Comparison of ENCODE assay signal across 1 cellular context in genomic region chr6:8063762-8064637, GRCh38.
TF ChIP-seq lines count a peak whose summit lies in the region.

BLOC1S5 (minus strand) TSS chr6:8064389; CDS start chr6:8064376, 13 bp downstream.

TF ChIP-seq in HepG2, 621 proteins besides CTCF, POLR2A, EP300 and RAD21 (continued from another document and continues in another):
- TF ChIP-seq JARID2 (CRISPR knock-in tag; IDR thresholded peaks at IDR 0.05; ENCODE audit: insufficient replicate concordance) (no peak), MIXL1 (CRISPR knock-in tag; IDR thresholded peaks at IDR 0.05) (peak; percentile 87; the same call in 1 of the 2 replicates), REXO4 (CRISPR knock-in tag; IDR thresholded peaks at IDR 0.05; ENCODE audit: borderline replicate concordance) (no peak), BRCA1 (CRISPR knock-in tag; IDR thresholded peaks at IDR 0.05) (0 out of 2 replicates have a peak, but pooled peaks have one; percentile 46), HNF4G (IDR thresholded peaks at IDR 0.05; ENCODE audit: borderline replicate concordance, low read depth, low read length) (peak; percentile 82; the same call in 1 of the 2 replicates), HNF4G (CRISPR knock-in tag; IDR thresholded peaks at IDR 0.05; ENCODE audit: borderline replicate concordance, low read depth) (peak; percentile 83), RELA (CRISPR knock-in tag; IDR thresholded peaks at IDR 0.05) (peak; percentile 93; the same call in 1 of the 2 replicates), ZMYM2 (CRISPR knock-in tag; IDR thresholded peaks at IDR 0.05) (peak; percentile 32; the same call in 1 of the 2 replicates), TSC22D2 (CRISPR knock-in tag; IDR thresholded peaks at IDR 0.05; ENCODE audit: borderline replicate concordance) (peak; percentile 53; the same call in 1 of the 2 replicates), ZBTB43 (CRISPR knock-in tag; conservative IDR thresholded peaks at IDR 0.05) (no peak; the same call in none of the 2 replicates), ZNF296 (CRISPR knock-in tag; conservative IDR thresholded peaks at IDR 0.05) (peak; percentile 2; the same call in 1 of the 2 replicates), ARNTL (CRISPR knock-in tag; IDR thresholded peaks at IDR 0.05) (no peak; the same call in 1 of the 2 replicates), ELF3 (CRISPR knock-in tag; IDR thresholded peaks at IDR 0.05) (peak; percentile 96), ZNF773 (CRISPR knock-in tag; IDR thresholded peaks at IDR 0.05; ENCODE audit: borderline replicate concordance) (peak; percentile 26; the same call in 1 of the 2 replicates), ZNF484 (CRISPR knock-in tag; IDR thresholded peaks at IDR 0.05; ENCODE audit: borderline replicate concordance, low read depth) (no peak), REL (CRISPR knock-in tag; conservative IDR thresholded peaks at IDR 0.05) (no peak; the same call in 1 of the 2 replicates), ATF5 (CRISPR knock-in tag; IDR thresholded peaks at IDR 0.05; ENCODE audit: low read depth) (no peak), ZNF781 (CRISPR knock-in tag; IDR thresholded peaks at IDR 0.05; ENCODE audit: borderline replicate concordance, not compliant biosample characterization) (peak; percentile 91), FUBP1 (CRISPR knock-in tag; IDR thresholded peaks at IDR 0.05; ENCODE audit: borderline replicate concordance) (no peak), ZNF614 (CRISPR knock-in tag; IDR thresholded peaks at IDR 0.05; ENCODE audit: borderline replicate concordance) (peak; percentile 93), HOXA9 (CRISPR knock-in tag; IDR thresholded peaks at IDR 0.05; ENCODE audit: borderline replicate concordance) (no peak), ZNF230 (CRISPR knock-in tag; IDR thresholded peaks at IDR 0.05) (peak; percentile 87), ZNF883 (CRISPR knock-in tag; IDR thresholded peaks at IDR 0.05; ENCODE audit: not compliant biosample characterization) (peak; percentile 92), NFKB2 (CRISPR knock-in tag; IDR thresholded peaks at IDR 0.05; ENCODE audit: borderline replicate concordance) (peak; percentile 88; the same call in 1 of the 2 replicates), SNRNP70 (IDR thresholded peaks at IDR 0.05; ENCODE audit: low read depth, low read length) (no peak), ZNF850 (CRISPR knock-in tag; conservative IDR thresholded peaks at IDR 0.05) (no peak), REPIN1 (CRISPR knock-in tag; IDR thresholded peaks at IDR 0.05; ENCODE audit: borderline replicate concordance, low read depth) (peak; percentile 91), GABPA (IDR thresholded peaks at IDR 0.05; ENCODE audit: low read depth, low read length) (peak; percentile 71), GABPA (CRISPR knock-in tag; IDR thresholded peaks at IDR 0.05; ENCODE audit: low read depth) (peak; percentile 95), ZFP36 (IDR thresholded peaks at IDR 0.05; ENCODE audit: borderline replicate concordance, low read depth, low read length, partially characterized antibody) (no peak), SETDB1 (CRISPR knock-in tag; IDR thresholded peaks at IDR 0.05; ENCODE audit: borderline replicate concordance) (no peak), ZNF512 (CRISPR knock-in tag; IDR thresholded peaks at IDR 0.05) (no peak), ZNF234 (CRISPR knock-in tag; conservative IDR thresholded peaks at IDR 0.05) (peak; percentile 53; the same call in 1 of the 2 replicates), ZNF44 (CRISPR knock-in tag; IDR thresholded peaks at IDR 0.05) (peak; percentile 84), ZNF12 (CRISPR knock-in tag; IDR thresholded peaks at IDR 0.05) (no peak), NPAS2 (CRISPR knock-in tag; IDR thresholded peaks at IDR 0.05; ENCODE audit: borderline replicate concordance) (no peak), SMARCE1 (IDR thresholded peaks at IDR 0.05; ENCODE audit: borderline replicate concordance) (no peak), MLX (CRISPR knock-in tag; IDR thresholded peaks at IDR 0.05) (peak; percentile 47; the same call in 1 of the 2 replicates), ZNF224 (CRISPR knock-in tag; IDR thresholded peaks at IDR 0.05) (peak; percentile 82), ZNF775 (CRISPR knock-in tag; IDR thresholded peaks at IDR 0.05; ENCODE audit: borderline replicate concordance) (no peak), SP2 (CRISPR knock-in tag; IDR thresholded peaks at IDR 0.05) (no peak; the same call in 1 of the 2 replicates), HES4 (CRISPR knock-in tag; IDR thresholded peaks at IDR 0.05; ENCODE audit: borderline replicate concordance) (peak; percentile 91), WIZ (CRISPR knock-in tag; IDR thresholded peaks at IDR 0.05) (peak; percentile 94; the same call in 1 of the 2 replicates), ZNF839 (CRISPR knock-in tag; IDR thresholded peaks at IDR 0.05; ENCODE audit: borderline replicate concordance) (no peak), ATF3 (CRISPR knock-in tag; IDR thresholded peaks at IDR 0.05) (no peak), GZF1 (CRISPR knock-in tag; IDR thresholded peaks at IDR 0.05) (no peak), ZNF569 (CRISPR knock-in tag; IDR thresholded peaks at IDR 0.05; ENCODE audit: borderline replicate concordance) (peak; percentile 93; the same call in 1 of the 2 replicates), ZNF496 (CRISPR knock-in tag; IDR thresholded peaks at IDR 0.05; ENCODE audit: insufficient replicate concordance) (no peak), ZNF274 (CRISPR knock-in tag; IDR thresholded peaks at IDR 0.05) (peak; percentile 93)
- TF ChIP-seq, protein P1, sequence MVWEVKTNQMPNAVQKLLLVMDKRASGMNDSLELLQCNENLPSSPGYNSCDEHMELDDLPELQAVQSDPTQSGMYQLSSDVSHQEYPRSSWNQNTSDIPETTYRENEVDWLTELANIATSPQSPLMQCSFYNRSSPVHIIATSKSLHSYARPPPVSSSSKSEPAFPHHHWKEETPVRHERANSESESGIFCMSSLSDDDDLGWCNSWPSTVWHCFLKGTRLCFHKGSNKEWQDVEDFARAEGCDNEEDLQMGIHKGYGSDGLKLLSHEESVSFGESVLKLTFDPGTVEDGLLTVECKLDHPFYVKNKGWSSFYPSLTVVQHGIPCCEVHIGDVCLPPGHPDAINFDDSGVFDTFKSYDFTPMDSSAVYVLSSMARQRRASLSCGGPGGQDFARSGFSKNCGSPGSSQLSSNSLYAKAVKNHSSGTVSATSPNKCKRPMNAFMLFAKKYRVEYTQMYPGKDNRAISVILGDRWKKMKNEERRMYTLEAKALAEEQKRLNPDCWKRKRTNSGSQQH (CRISPR knock-in tag; IDR thresholded peaks at IDR 0.05; ENCODE audit: low read depth) = peak; percentile 90
- TF ChIP-seq, protein P2, sequence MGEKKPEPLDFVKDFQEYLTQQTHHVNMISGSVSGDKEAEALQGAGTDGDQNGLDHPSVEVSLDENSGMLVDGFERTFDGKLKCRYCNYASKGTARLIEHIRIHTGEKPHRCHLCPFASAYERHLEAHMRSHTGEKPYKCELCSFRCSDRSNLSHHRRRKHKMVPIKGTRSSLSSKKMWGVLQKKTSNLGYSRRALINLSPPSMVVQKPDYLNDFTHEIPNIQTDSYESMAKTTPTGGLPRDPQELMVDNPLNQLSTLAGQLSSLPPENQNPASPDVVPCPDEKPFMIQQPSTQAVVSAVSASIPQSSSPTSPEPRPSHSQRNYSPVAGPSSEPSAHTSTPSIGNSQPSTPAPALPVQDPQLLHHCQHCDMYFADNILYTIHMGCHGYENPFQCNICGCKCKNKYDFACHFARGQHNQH (CRISPR knock-in tag; IDR thresholded peaks at IDR 0.05) = no peak; the same call in none of the 2 replicates
- TF ChIP-seq, protein P3, sequence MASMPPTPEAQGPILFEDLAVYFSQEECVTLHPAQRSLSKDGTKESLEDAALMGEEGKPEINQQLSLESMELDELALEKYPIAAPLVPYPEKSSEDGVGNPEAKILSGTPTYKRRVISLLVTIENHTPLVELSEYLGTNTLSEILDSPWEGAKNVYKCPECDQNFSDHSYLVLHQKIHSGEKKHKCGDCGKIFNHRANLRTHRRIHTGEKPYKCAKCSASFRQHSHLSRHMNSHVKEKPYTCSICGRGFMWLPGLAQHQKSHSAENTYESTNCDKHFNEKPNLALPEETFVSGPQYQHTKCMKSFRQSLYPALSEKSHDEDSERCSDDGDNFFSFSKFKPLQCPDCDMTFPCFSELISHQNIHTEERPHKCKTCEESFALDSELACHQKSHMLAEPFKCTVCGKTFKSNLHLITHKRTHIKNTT (CRISPR knock-in tag; IDR thresholded peaks at IDR 0.05) = no peak
- TF ChIP-seq, protein P4, sequence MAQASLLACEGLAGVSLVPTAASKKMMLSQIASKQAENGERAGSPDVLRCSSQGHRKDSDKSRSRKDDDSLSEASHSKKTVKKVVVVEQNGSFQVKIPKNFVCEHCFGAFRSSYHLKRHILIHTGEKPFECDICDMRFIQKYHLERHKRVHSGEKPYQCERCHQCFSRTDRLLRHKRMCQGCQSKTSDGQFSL (CRISPR knock-in tag; IDR thresholded peaks at IDR 0.05) = no peak
- TF ChIP-seq, protein P5, sequence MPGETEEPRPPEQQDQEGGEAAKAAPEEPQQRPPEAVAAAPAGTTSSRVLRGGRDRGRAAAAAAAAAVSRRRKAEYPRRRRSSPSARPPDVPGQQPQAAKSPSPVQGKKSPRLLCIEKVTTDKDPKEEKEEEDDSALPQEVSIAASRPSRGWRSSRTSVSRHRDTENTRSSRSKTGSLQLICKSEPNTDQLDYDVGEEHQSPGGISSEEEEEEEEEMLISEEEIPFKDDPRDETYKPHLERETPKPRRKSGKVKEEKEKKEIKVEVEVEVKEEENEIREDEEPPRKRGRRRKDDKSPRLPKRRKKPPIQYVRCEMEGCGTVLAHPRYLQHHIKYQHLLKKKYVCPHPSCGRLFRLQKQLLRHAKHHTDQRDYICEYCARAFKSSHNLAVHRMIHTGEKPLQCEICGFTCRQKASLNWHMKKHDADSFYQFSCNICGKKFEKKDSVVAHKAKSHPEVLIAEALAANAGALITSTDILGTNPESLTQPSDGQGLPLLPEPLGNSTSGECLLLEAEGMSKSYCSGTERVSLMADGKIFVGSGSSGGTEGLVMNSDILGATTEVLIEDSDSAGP (CRISPR knock-in tag; IDR thresholded peaks at IDR 0.05; ENCODE audit: borderline replicate concordance) = peak; percentile 95; the same call in 1 of the 2 replicates
